Comparison of ENCODE assay signal across 18 cellular contexts in the genomic region with DNA sequence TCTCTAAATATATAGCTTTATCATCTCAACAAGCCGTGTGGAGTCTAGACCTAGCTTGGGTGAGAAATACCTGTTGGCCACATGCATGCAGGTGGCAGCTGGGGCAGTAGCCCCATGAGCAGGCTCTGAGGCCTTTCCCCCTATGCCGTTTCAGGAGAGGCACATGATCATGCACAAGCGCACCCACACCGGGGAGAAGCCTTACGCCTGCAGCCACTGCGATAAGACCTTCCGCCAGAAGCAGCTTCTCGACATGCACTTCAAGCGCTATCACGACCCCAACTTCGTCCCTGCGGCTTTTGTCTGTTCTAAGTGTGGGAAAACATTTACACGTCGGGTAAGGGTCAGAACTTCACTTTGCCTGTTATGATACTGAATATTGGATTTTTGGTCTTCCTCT. TPM values are rescaled to one million over a fixed set of nuclear protein-coding genes. Genes with fewer than 3 reads are reported as not detected.
DNase-seq lines count a peak whose midpoint lies in the region; ATAC-seq and TF ChIP-seq lines count a peak whose summit lies in the region.
"Had no signal": no experiment of that assay in that cellular context is flagged by ENCODE, and none has a peak within 500 bp of the region (broad histone marks: within the 10 kb centered on the region; RNA-seq: fewer than 3 reads in every experiment).

No MANE protein-coding gene starts in this region.

- DNase-seq in activated T-cell treated with anti-CD3 and anti-CD28 coated beads, Interleukin-2, amount 50 U/mL, for 24 hours: no peak
- DNase-seq in activated T-cell treated with anti-CD3 and anti-CD28 coated beads, Interleukin-2, amount 50 U/mL, for 4 hours: no peak
- DNase-seq in Karpas-422 (peak; percentile 34), progenitor cell of endocrine pancreas (ENCODE audit: low spot score, unreplicated experiment) (no peak), psoas muscle (no peak)
- no peak for DNase-seq in activated CD4-positive, alpha-beta T cell treated with anti-CD3 and anti-CD28 coated beads for 48 hours
- DNase-seq: 8988T; Calu3; CD8-positive, alpha-beta T cell; DMS79 treated with DMSO at 0.1 percent for 48 hours; GF-D8; GM23248 had no signal

- intact Hi-C loops in psoas muscle (cut with DNase I): no loop called here

- no peak overlapping the region for H3K4me3 Mint-ChIP-seq in activated T-cell treated with anti-CD3 and anti-CD28 coated beads, Interleukin-2, amount 50 U/mL, for 24 hours
- no peak overlapping the region for H3K4me3 Mint-ChIP-seq in activated T-cell treated with anti-CD3 and anti-CD28 coated beads, Interleukin-2, amount 50 U/mL, for 4 hours
- H3K4me3 Mint-ChIP-seq in progenitor cell of endocrine pancreas (ENCODE audit: low read depth): no peak overlapping the region
- H3K4me3 Mint-ChIP-seq: CD8-positive, alpha-beta T cell had no signal

- H3K27me3 ChIP-seq in Karpas-422 (ENCODE audit: low read length) (no peaks in the 10 kb centered on the region), psoas muscle (ENCODE audit: insufficient read depth in 3 of 3, low read length in 2 of 3) (no peaks in the 10 kb centered on the region)
- H3K27me3 ChIP-seq: BLaER1 treated with 17β-estradiol and CSF1 and Interleukin-3, amounts not matched to agents 10 nM and 100 nM had no signal

- no peak overlapping the region for H3K4me3 ChIP-seq in Karpas-422 (ENCODE audit: low read length)
- no peak overlapping the region for H3K4me3 ChIP-seq in psoas muscle
- H3K4me3 ChIP-seq: BLaER1 treated with 17β-estradiol and CSF1 and Interleukin-3, amounts not matched to agents 10 nM and 100 nM; GM23248; HAP-1 had no signal

- H3K79me2 ChIP-seq in Karpas-422 (ENCODE audit: low read length): no peaks in the 10 kb centered on the region

- H3K9me2 ChIP-seq in Karpas-422 (replicated peaks; ENCODE audit: insufficient read depth, low read length): no peaks in the 10 kb centered on the region

- no peak for TF ChIP-seq CTCF in progenitor cell of endocrine pancreas (IDR thresholded peaks at IDR 0.05; ENCODE audit: unreplicated experiment)
- TF ChIP-seq CTCF in psoas muscle (IDR thresholded peaks at IDR 0.05): no peak

- H3K4me1 ChIP-seq in Karpas-422 (ENCODE audit: low read length): no peaks in the 10 kb centered on the region
- no peaks in the 10 kb centered on the region for H3K4me1 ChIP-seq in psoas muscle
- H3K4me1 ChIP-seq: BLaER1 treated with 17β-estradiol and CSF1 and Interleukin-3, amounts not matched to agents 10 nM and 100 nM; HAP-1 had no signal

- no peak overlapping the region for H3K27ac ChIP-seq in Karpas-422 (ENCODE audit: low read length)
- no peak overlapping the region for H3K27ac ChIP-seq in psoas muscle
- H3K27ac ChIP-seq: BLaER1 treated with 17β-estradiol and CSF1 and Interleukin-3, amounts not matched to agents 10 nM and 100 nM; GM23248; HL-60 had no signal

- no peaks in the 10 kb centered on the region for H3K9me3 ChIP-seq in Karpas-422 (ENCODE audit: low read length)
- no peaks in the 10 kb centered on the region for H3K9me3 ChIP-seq in psoas muscle
- H3K9me3 ChIP-seq: BLaER1 treated with 17β-estradiol and CSF1 and Interleukin-3, amounts not matched to agents 10 nM and 100 nM; HAP-1 had no signal

- H3K4me2 ChIP-seq in Karpas-422 (ENCODE audit: low read depth, low read length, poor library complexity, severe bottlenecking): no peak overlapping the region
- H3K4me2 ChIP-seq: BLaER1 treated with 17β-estradiol and CSF1 and Interleukin-3, amounts not matched to agents 10 nM and 100 nM had no signal

- no peaks in the 10 kb centered on the region for H3K27me3 Mint-ChIP-seq in activated T-cell treated with anti-CD3 and anti-CD28 coated beads, Interleukin-2, amount 50 U/mL, for 24 hours
- H3K27me3 Mint-ChIP-seq in activated T-cell treated with anti-CD3 and anti-CD28 coated beads, Interleukin-2, amount 50 U/mL, for 4 hours (ENCODE audit: low read depth): no peaks in the 10 kb centered on the region
- H3K27me3 Mint-ChIP-seq in progenitor cell of endocrine pancreas: no peaks in the 10 kb centered on the region

- no peak overlapping the region for H2AFZ ChIP-seq in Karpas-422 (ENCODE audit: low read length)
- H2AFZ ChIP-seq: GM23248 had no signal

- H3K9me3 Mint-ChIP-seq in activated T-cell treated with anti-CD3 and anti-CD28 coated beads, Interleukin-2, amount 50 U/mL, for 24 hours: no peaks in the 10 kb centered on the region
- H3K9me3 Mint-ChIP-seq in activated T-cell treated with anti-CD3 and anti-CD28 coated beads, Interleukin-2, amount 50 U/mL, for 4 hours: no peaks in the 10 kb centered on the region
- H3K9me3 Mint-ChIP-seq in progenitor cell of endocrine pancreas (ENCODE audit: low read depth): no peaks in the 10 kb centered on the region
- H3K9me3 Mint-ChIP-seq: CD8-positive, alpha-beta T cell had no signal

- no peaks in the 10 kb centered on the region for H4K20me1 ChIP-seq in Karpas-422 (ENCODE audit: insufficient read depth, low read depth, low read length)

- peaks cover 29% of the 10 kb centered on the region; the same call in 1 of the 2 replicates for H3K36me3 ChIP-seq in Karpas-422 (ENCODE audit: insufficient read depth, low read length)
- peaks cover 11 to 96% of the 10 kb centered on the region in 2 donors for H3K36me3 ChIP-seq in psoas muscle (ENCODE audit: insufficient read depth in 1 of 2, low read depth in 1 of 2)

- no peak overlapping the region for H3K9ac ChIP-seq in Karpas-422 (ENCODE audit: low read length)
- H3K9ac ChIP-seq: BLaER1 treated with 17β-estradiol and CSF1 and Interleukin-3, amounts not matched to agents 10 nM and 100 nM; GM23248 had no signal

- H3K4me1 Mint-ChIP-seq in activated T-cell treated with anti-CD3 and anti-CD28 coated beads, Interleukin-2, amount 50 U/mL, for 24 hours (ENCODE audit: low read depth): no peaks in the 10 kb centered on the region
- no peaks in the 10 kb centered on the region for H3K4me1 Mint-ChIP-seq in activated T-cell treated with anti-CD3 and anti-CD28 coated beads, Interleukin-2, amount 50 U/mL, for 4 hours (ENCODE audit: low read depth)
- H3K4me1 Mint-ChIP-seq in progenitor cell of endocrine pancreas (ENCODE audit: low read depth): no peaks in the 10 kb centered on the region

- peak overlapping the region; percentile 55 for H3K27ac Mint-ChIP-seq in activated T-cell treated with anti-CD3 and anti-CD28 coated beads, Interleukin-2, amount 50 U/mL, for 24 hours
- H3K27ac Mint-ChIP-seq in progenitor cell of endocrine pancreas: peak overlapping the region; percentile 20
- H3K27ac Mint-ChIP-seq: CD8-positive, alpha-beta T cell had no signal

- ATAC-seq in activated T-cell treated with anti-CD3 and anti-CD28 coated beads, Interleukin-2, amount 50 U/mL, for 4 hours: no peak
- ATAC-seq in psoas muscle (no peak), GM21390 (IDR thresholded peaks at IDR 0.05; ENCODE audit: unreplicated experiment) (no peak)
- ATAC-seq: CD8-positive, alpha-beta T cell had no signal

- peaks cover 89% of the 10 kb centered on the region for H3K36me3 Mint-ChIP-seq in activated T-cell treated with anti-CD3 and anti-CD28 coated beads, Interleukin-2, amount 50 U/mL, for 24 hours (ENCODE audit: low read depth)
- H3K36me3 Mint-ChIP-seq in activated T-cell treated with anti-CD3 and anti-CD28 coated beads, Interleukin-2, amount 50 U/mL, for 4 hours (ENCODE audit: insufficient read depth): peaks cover 31% of the 10 kb centered on the region
- H3K36me3 Mint-ChIP-seq in progenitor cell of endocrine pancreas (ENCODE audit: insufficient read depth): peaks cover 29% of the 10 kb centered on the region

- WGBS in psoas muscle, 3 donors: 95 to 96% (median 95%) methylated on average over 14 of the region's 14 CpGs

RNA-seq across cellular contexts. Expression of a gene that starts 16.7 kb away (rescaled TPM):
- 100 to 1,000 TPM; 204 to 221 (median 207) TPM for total RNA-seq in activated T-cell treated with anti-CD3 and anti-CD28 coated beads, Interleukin-2, amount 50 U/mL, for 4 hours
- 18.6 and 60.6 TPM in 2 replicates for total RNA-seq in Karpas-422 (2014; rRNA removed; shearing (Covaris generic); ENCODE audit: low replicate concordance)
- total RNA-seq in progenitor cell of endocrine pancreas (11.8 and 14.2 TPM in 2 replicates), psoas muscle (1 to 10 TPM in 1 of 4 donors, under 1 TPM in 2, not detected in 1; 0.59 to 1.1 (median 0.63) TPM)
- polyA plus RNA-seq in psoas muscle: under 1 TPM; 0.17 to 0.46 (median 0.30) TPM
- total RNA-seq: GM23248 had no signal

RNA-seq across cellular contexts. Expression of a gene that starts 31.8 kb away (rescaled TPM):
- total RNA-seq in activated T-cell treated with anti-CD3 and anti-CD28 coated beads, Interleukin-2, amount 50 U/mL, for 4 hours: 10 to 100 TPM; 87.5 to 89.7 (median 89.4) TPM
- 19.1 and 50.4 TPM in 2 replicates for total RNA-seq in Karpas-422 (2014; rRNA removed; shearing (Covaris generic); ENCODE audit: low replicate concordance)
- total RNA-seq in progenitor cell of endocrine pancreas: 32.7 and 34.7 TPM in 2 replicates
- 10 to 100 TPM in 1 of 4 donors, 1 to 10 TPM in 3; 4.9 to 10.2 (median 7.4) TPM for total RNA-seq in psoas muscle
- polyA plus RNA-seq in psoas muscle: 10 to 100 TPM in 2 of 3 donors, 1 to 10 TPM in 1; 8.9 to 16.7 (median 12.6) TPM

RNA-seq across cellular contexts. Expression of a gene that starts 32.5 kb away (rescaled TPM):
- total RNA-seq in activated T-cell treated with anti-CD3 and anti-CD28 coated beads, Interleukin-2, amount 50 U/mL, for 4 hours: 10 to 100 TPM; 12.0 to 12.5 (median 12.5) TPM
- total RNA-seq in Karpas-422 (2014; rRNA removed; shearing (Covaris generic); ENCODE audit: low replicate concordance): 13.6 and 16.3 TPM in 2 replicates
- total RNA-seq in progenitor cell of endocrine pancreas (5.6 and 6.4 TPM in 2 replicates), psoas muscle (1 to 10 TPM; 4.9 to 6.8 (median 5.9) TPM)
- polyA plus RNA-seq in psoas muscle: 10 to 100 TPM in 1 of 3 donors, 1 to 10 TPM in 2; 8.0 to 11.0 (median 9.9) TPM
- total RNA-seq: H4 had no signal

RNA-seq across cellular contexts. Expression of a gene that starts 38.3 kb away (rescaled TPM):
- total RNA-seq in activated T-cell treated with anti-CD3 and anti-CD28 coated beads, Interleukin-2, amount 50 U/mL, for 4 hours: 10 to 100 TPM; 13.9 to 16.7 (median 14.1) TPM
- total RNA-seq in Karpas-422 (2014; rRNA removed; shearing (Covaris generic); ENCODE audit: low replicate concordance): 8.4 and 26.8 TPM in 2 replicates
- 25.1 and 26.1 TPM in 2 replicates for total RNA-seq in progenitor cell of endocrine pancreas
- total RNA-seq in psoas muscle: 1 to 10 TPM; 6.5 to 7.6 (median 7.1) TPM
- 10 to 100 TPM; 17.5 to 20.7 (median 19.2) TPM for polyA plus RNA-seq in psoas muscle

RNA-seq across cellular contexts. Expression of a gene that starts 38.4 kb away (rescaled TPM):
- under 1 TPM; 0.35 to 0.63 (median 0.46) TPM for total RNA-seq in activated T-cell treated with anti-CD3 and anti-CD28 coated beads, Interleukin-2, amount 50 U/mL, for 4 hours
- 13.8 and 18.4 TPM in 2 replicates for total RNA-seq in Karpas-422 (2014; rRNA removed; shearing (Covaris generic); ENCODE audit: low replicate concordance)
- total RNA-seq in progenitor cell of endocrine pancreas: 2.5 and 2.6 TPM in 2 replicates
- total RNA-seq in psoas muscle: 1 to 10 TPM; 5.1 to 7.3 (median 5.9) TPM
- 1 to 10 TPM; 2.6 to 6.5 (median 4.5) TPM for polyA plus RNA-seq in psoas muscle
- total RNA-seq: A673, H4 had no signal
